In the genomic region with DNA sequence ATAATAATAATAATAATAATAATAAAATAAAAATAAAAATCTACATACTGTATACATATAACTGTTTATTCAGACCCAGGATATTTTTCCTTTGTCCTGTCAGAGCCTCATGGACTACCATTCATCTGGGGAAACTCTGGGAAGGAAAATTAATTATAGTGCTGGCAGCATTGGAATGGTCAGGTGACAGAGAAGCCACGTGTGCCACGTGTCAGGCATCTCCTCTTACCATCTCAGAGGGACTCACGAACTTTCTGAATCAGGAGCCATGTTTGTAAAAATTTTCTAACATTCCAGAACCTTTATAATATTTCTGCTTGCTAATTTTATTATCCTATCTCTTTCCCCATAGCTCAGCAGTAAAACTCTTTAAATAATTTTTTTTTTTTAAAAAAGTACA, we compare ENCODE assay signal across 33 cellular contexts.
DNase-seq lines count a peak whose midpoint lies in the region; ATAC-seq and TF ChIP-seq lines count a peak whose summit lies in the region.
"Had no signal": no experiment of that assay in that cellular context is flagged by ENCODE, and none has a peak within 500 bp of the region (broad histone marks: within the 10 kb centered on the region; RNA-seq: fewer than 3 reads in every experiment).

No MANE protein-coding gene starts in this region.

- no peaks in the 10 kb centered on the region for H3K36me3 Mint-ChIP-seq in activated CD4-positive, alpha-beta T cell treated with anti-CD3 and anti-CD28 coated beads, Interleukin-2, amount 10 ng/mL, durations not matched to agents 24 days and 14 days (ENCODE audit: low read depth)
- H3K36me3 Mint-ChIP-seq: brain, natural killer cell had no signal

- H2BK5ac ChIP-seq in mesenchymal stem cell (ENCODE audit: low read depth, low read length, poor library complexity, severe bottlenecking), result no peak overlapping the region

- H2AFZ ChIP-seq in ACC112 (ENCODE audit: low read length, unreplicated experiment) (peak overlapping the region; percentile 53), mesenchymal stem cell (ENCODE audit: low read depth, low read length) (no peak overlapping the region)
- H2AFZ ChIP-seq: PC-9 had no signal

- H3K27me3 Mint-ChIP-seq in activated CD4-positive, alpha-beta T cell treated with anti-CD3 and anti-CD28 coated beads, Interleukin-2, amount 10 ng/mL, durations not matched to agents 24 days and 14 days, result peaks cover 2% of the 10 kb centered on the region
- H3K27me3 Mint-ChIP-seq: activated CD4-positive, alpha-beta T cell treated with anti-CD3 and anti-CD28 coated beads for 36 hours had no signal

- no peak overlapping the region for H3K23ac ChIP-seq in mesenchymal stem cell (ENCODE audit: low read length in 2 of 2)

- no peak overlapping the region for H2BK120ac ChIP-seq in mesenchymal stem cell (ENCODE audit: low read depth, low read length)

- no peak overlapping the region for H2BK15ac ChIP-seq in mesenchymal stem cell (ENCODE audit: low read depth, poor library complexity, severe bottlenecking)

- no peak overlapping the region for H3K9ac ChIP-seq in mesenchymal stem cell (ENCODE audit: low read length)

- CTCF ChIA-PET in HEK293T (lab: Yijun Ruan, JAX), result no interaction called here

- no peaks in the 10 kb centered on the region for H3K36me3 ChIP-seq in ACC112 (ENCODE audit: insufficient read depth, low read length)
- no peaks in the 10 kb centered on the region for H3K36me3 ChIP-seq in SJCRH30
- H3K36me3 ChIP-seq in mesenchymal stem cell (ENCODE audit: control insufficient read depth in 1 of 2, insufficient read depth in 2 of 2, low read depth in 1 of 2, low read length in 2 of 2), result no peaks in the 10 kb centered on the region
- H3K36me3 ChIP-seq: esophagus squamous epithelium, gastroesophageal sphincter, lower lobe of right lung, MG63, tibial nerve had no signal

- H3K9me3 Mint-ChIP-seq in activated CD4-positive, alpha-beta T cell treated with anti-CD3 and anti-CD28 coated beads, Interleukin-2, amount 10 ng/mL, durations not matched to agents 24 days and 14 days, result no peaks in the 10 kb centered on the region
- H3K9me3 Mint-ChIP-seq: activated T-helper 2 cell treated with anti-CD3 and anti-CD28 coated beads, Interferon-gamma antibody, Interleukin-2, Interleukin-4, amounts not matched to agents 10 μg/mL and 5 μg/mL and 100 μg/mL, durations not matched to agents 14 hours and 24 hours and 36 hours; brain; natural killer cell had no signal

- 93% methylated on average over 3 of the region's 3 CpGs for WGBS in mesenchymal stem cell

- no peak overlapping the region for H3K14ac ChIP-seq in mesenchymal stem cell (ENCODE audit: low read length in 2 of 2)

- peaks cover 14% of the 10 kb centered on the region for H3K4me1 Mint-ChIP-seq in activated CD4-positive, alpha-beta T cell treated with anti-CD3 and anti-CD28 coated beads, Interleukin-2, amount 10 ng/mL, durations not matched to agents 24 days and 14 days

- H4K8ac ChIP-seq in mesenchymal stem cell (ENCODE audit: low read length), result no peak overlapping the region

- no peak overlapping the region for H3K18ac ChIP-seq in mesenchymal stem cell (ENCODE audit: low read depth in 1 of 2, low read length in 2 of 2)

- H3K79me1 ChIP-seq in mesenchymal stem cell (replicated peaks; ENCODE audit: low read length, poor library complexity, severe bottlenecking), result no peaks in the 10 kb centered on the region

- H3K4me3 Mint-ChIP-seq in activated CD4-positive, alpha-beta T cell treated with anti-CD3 and anti-CD28 coated beads, Interleukin-2, amount 10 ng/mL, durations not matched to agents 24 days and 14 days, result no peak overlapping the region
- H3K4me3 Mint-ChIP-seq: activated CD4-positive, alpha-beta T cell treated with anti-CD3 and anti-CD28 coated beads for 36 hours; brain; natural killer cell had no signal

- H2BK12ac ChIP-seq in mesenchymal stem cell (ENCODE audit: low read length in 2 of 2), result no peak overlapping the region

- DNase-seq in HEK293T (ENCODE audit: extremely low spot score) (no peak), SJCRH30 (peak; percentile 11 to 25), myocyte (ENCODE audit: low read depth) (peak; percentile 53), mesenchymal stem cell (no peak), Right ventricle myocardium inferior (ENCODE audit: missing footprints) (no peak)
- DNase-seq in stimulated activated CD4-positive, alpha-beta T cell treated with anti-CD3 and anti-CD28 coated beads, Interleukin-2, amount 100 ng/mL, for 24 hours, result no peak
- DNase-seq in activated CD4-positive, alpha-beta T cell treated with anti-CD3 and anti-CD28 coated beads, Interleukin-2, amount 10 ng/mL, durations not matched to agents 24 days and 14 days, result no peak
- DNase-seq: activated CD4-positive, alpha-beta T cell treated with anti-CD3 and anti-CD28 coated beads for 36 hours; activated naive CD4-positive, alpha-beta T cell treated with anti-CD3 and anti-CD28 coated beads, Interleukin-2, amount 50 U/mL, for 16 hours; cerebellar nuclear complex; COR-L47; dorsolateral prefrontal cortex; esophagus squamous epithelium; KG1; kidney glomerular epithelial cell; lower lobe of right lung; MG63; natural killer cell; NCI-H510A; nucleus accumbens; PC-9; SHP77 treated with DMSO at 0.1 percent for 48 hours; stimulated activated CD4-positive, alpha-beta T cell treated with anti-CD3 and anti-CD28 coated beads, Interleukin-4, amount 100 ng/mL, for 4 hours; SW 1271; T-helper 9 cell had no signal

- POLR2A ChIA-PET in HEK293T (lab: Yijun Ruan, JAX), result no interaction called here

- ATAC-seq in Right ventricle myocardium inferior, result no peak
- ATAC-seq: activated CD4-positive, alpha-beta T cell treated with anti-CD3 and anti-CD28 coated beads for 36 hours; gastroesophageal sphincter; HCT116; lower lobe of right lung; natural killer cell had no signal

- H3K4me2 ChIP-seq in mesenchymal stem cell (ENCODE audit: low read length, poor library complexity, severe bottlenecking), result no peak overlapping the region
- H3K4me2 ChIP-seq: PC-9 had no signal

- H3K9me3 ChIP-seq in SJCRH30 (replicated peaks) (no peaks in the 10 kb centered on the region), mesenchymal stem cell (ENCODE audit: control insufficient read depth, low read length) (no peaks in the 10 kb centered on the region)
- H3K9me3 ChIP-seq: esophagus squamous epithelium, gastroesophageal sphincter, lower lobe of right lung, MG63, tibial nerve had no signal

- H3K27me3 ChIP-seq in ACC112 (ENCODE audit: insufficient read depth, low read length), result no peaks in the 10 kb centered on the region
- no peaks in the 10 kb centered on the region for H3K27me3 ChIP-seq in SJCRH30
- H3K27me3 ChIP-seq in mesenchymal stem cell (ENCODE audit: control insufficient read depth in 1 of 2, insufficient read depth in 1 of 2, low read length in 2 of 2), result no peaks in the 10 kb centered on the region
- H3K27me3 ChIP-seq: dorsolateral prefrontal cortex, esophagus squamous epithelium, gastroesophageal sphincter, MG63, tibial nerve had no signal

- H3K4me1 ChIP-seq in ACC112 (ENCODE audit: control insufficient read depth, insufficient read depth, low read length, unreplicated experiment) (peaks cover 25% of the 10 kb centered on the region), SJCRH30 (peaks cover 9% of the 10 kb centered on the region; the same call in 1 of the 2 replicates), mesenchymal stem cell (ENCODE audit: control insufficient read depth, insufficient read depth, low read depth, low read length) (peaks cover 5% of the 10 kb centered on the region)

- no peak overlapping the region for H3K4ac ChIP-seq in mesenchymal stem cell (ENCODE audit: low read depth in 1 of 2, low read length in 2 of 2)

- no peak overlapping the region for H2AK5ac ChIP-seq in mesenchymal stem cell (ENCODE audit: low read length, severe bottlenecking)

- H3K4me3 ChIP-seq in ACC112 (ENCODE audit: low read depth, low read length) (no peak overlapping the region), SJCRH30 (no peak overlapping the region), mesenchymal stem cell (ENCODE audit: insufficient read depth in 1 of 2, low read depth in 1 of 2, low read length in 2 of 2) (no peak overlapping the region)
- H3K4me3 ChIP-seq: dorsolateral prefrontal cortex, esophagus squamous epithelium, gastroesophageal sphincter, lower lobe of right lung, MG63, PC-9, tibial nerve had no signal

- H3K27ac ChIP-seq in ACC112 (ENCODE audit: low read depth, low read length) (no peak overlapping the region), SJCRH30 (no peak overlapping the region), mesenchymal stem cell (ENCODE audit: low read length, poor library complexity, severe bottlenecking) (no peak overlapping the region)
- H3K27ac ChIP-seq: C4-2B, dorsolateral prefrontal cortex, esophagus squamous epithelium, lower lobe of right lung, PC-9, tibial nerve, VCaP had no signal

- H4K91ac ChIP-seq in mesenchymal stem cell (ENCODE audit: low read length), result no peak overlapping the region

- H3K79me2 ChIP-seq in ACC112 (ENCODE audit: control insufficient read depth, insufficient read depth, low read length, unreplicated experiment), result no peaks in the 10 kb centered on the region

- intact Hi-C loops in Right ventricle myocardium inferior (cut with DNase I), result no loop called here
- intact Hi-C loops in activated CD4-positive, alpha-beta T cell treated with anti-CD3 and anti-CD28 coated beads, Interleukin-2, amount 10 ng/mL, durations not matched to agents 24 days and 14 days (cut with micrococcal nuclease), result no loop called here

- H3K27ac Mint-ChIP-seq in activated CD4-positive, alpha-beta T cell treated with anti-CD3 and anti-CD28 coated beads, Interleukin-2, amount 10 ng/mL, durations not matched to agents 24 days and 14 days, result no peak overlapping the region
- H3K27ac Mint-ChIP-seq: activated CD4-positive, alpha-beta T cell treated with anti-CD3 and anti-CD28 coated beads for 36 hours; activated T-helper 2 cell treated with anti-CD3 and anti-CD28 coated beads, Interferon-gamma antibody, Interleukin-2, Interleukin-4, amounts not matched to agents 10 μg/mL and 5 μg/mL and 100 μg/mL, durations not matched to agents 14 hours and 24 hours and 36 hours; brain; natural killer cell had no signal

TF ChIP-seq in HEK293T, 16 proteins besides CTCF, POLR2A, EP300 and RAD21:
- TF ChIP-seq SP1 (IDR thresholded peaks at IDR 0.05), result no peak
- peak; percentile 65 for TF ChIP-seq L3MBTL2 (conservative IDR thresholded peaks at IDR 0.05)
- TF ChIP-seq, protein P1, sequence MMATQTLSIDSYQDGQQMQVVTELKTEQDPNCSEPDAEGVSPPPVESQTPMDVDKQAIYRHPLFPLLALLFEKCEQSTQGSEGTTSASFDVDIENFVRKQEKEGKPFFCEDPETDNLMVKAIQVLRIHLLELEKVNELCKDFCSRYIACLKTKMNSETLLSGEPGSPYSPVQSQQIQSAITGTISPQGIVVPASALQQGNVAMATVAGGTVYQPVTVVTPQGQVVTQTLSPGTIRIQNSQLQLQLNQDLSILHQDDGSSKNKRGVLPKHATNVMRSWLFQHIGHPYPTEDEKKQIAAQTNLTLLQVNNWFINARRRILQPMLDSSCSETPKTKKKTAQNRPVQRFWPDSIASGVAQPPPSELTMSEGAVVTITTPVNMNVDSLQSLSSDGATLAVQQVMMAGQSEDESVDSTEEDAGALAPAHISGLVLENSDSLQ (IDR thresholded peaks at IDR 0.05), result 0 out of 2 replicates have a peak, but pooled peaks have one; percentile 2
- TF ChIP-seq NFRKB (IDR thresholded peaks at IDR 0.05), result no peak
- no peak for TF ChIP-seq FOXK2 (IDR thresholded peaks at IDR 0.05)

Comparison
In these comparisons a context has a peak if more than half of its experiments do, and no peak if none do; other contexts are left out.
1. DNase-seq: peak in SJCRH30 (2 of 2) and myocyte (single experiment); none in HEK293T (single experiment), stimulated activated CD4-positive, alpha-beta T cell treated with anti-CD3 and anti-CD28 coated beads, Interleukin-2, amount 100 ng/mL, for 24 hours (0 of 2), mesenchymal stem cell (single experiment), Right ventricle myocardium inferior (single experiment) and activated CD4-positive, alpha-beta T cell treated with anti-CD3 and anti-CD28 coated beads, Interleukin-2, amount 10 ng/mL, durations not matched to agents 24 days and 14 days (single experiment).